Comparison of ENCODE assay signal across 8 cellular contexts in genomic region chr19:4139614-4140236, GRCh38. TPM values are rescaled to one million over a fixed set of nuclear protein-coding genes. Genes with fewer than 3 reads are reported as not detected.
A peak's percentile ranks its signal among the peaks of the same experiment; 100 is the strongest.
DNase-seq lines count a peak whose midpoint lies in the region; ATAC-seq and TF ChIP-seq lines count a peak whose summit lies in the region.

No MANE protein-coding gene starts in this region.

- H3K27me3 Mint-ChIP-seq in CD14-positive monocyte (ENCODE audit: low read depth in 3 of 3) (peaks cover 4 to 26% (median 12%) of the 10 kb centered on the region in 3 donors), neural crest cell (ENCODE audit: low read depth) (peaks cover 23% of the 10 kb centered on the region)
- peaks cover 8% of the 10 kb centered on the region for H3K27me3 Mint-ChIP-seq in stimulated activated naive CD8-positive, alpha-beta T cell treated with anti-CD3 and anti-CD28 coated beads, Interleukin-15, Interleukin-2, amounts not matched to agents 100 ng/mL and 50 ng/mL, for 24 hours

- TF ChIP-seq CTCF in CD14-positive monocyte (IDR thresholded peaks at IDR 0.05) (peak; percentile 77), PC-3 (conservative IDR thresholded peaks at IDR 0.05; ENCODE audit: low read depth, low read length) (peak; percentile 73), neural crest cell (conservative IDR thresholded peaks at IDR 0.05) (peak; percentile 73)

- no TSS peak for BruUV-seq in PC-3 (replicated peaks; lab: Mats Ljungman, UMichigan)

- H3K9me2 ChIP-seq in PC-3 (replicated peaks; ENCODE audit: low read length), result no peaks in the 10 kb centered on the region

- H3K4me3 ChIP-seq in PC-3 (ENCODE audit: low read length), result 0 out of 2 replicates have a peak overlapping the region, but pooled peaks have one; percentile 21

- H3K27me3 ChIP-seq in PC-3 (ENCODE audit: low read length), result no peaks in the 10 kb centered on the region

- H3K36me3 ChIP-seq in PC-3 (ENCODE audit: low read depth, low read length), result no peaks in the 10 kb centered on the region

- H3K9me3 ChIP-seq in PC-3 (ENCODE audit: low read length), result no peaks in the 10 kb centered on the region

- H3F3A ChIP-seq in PC-3 (ENCODE audit: low read length, unreplicated experiment), result no peaks in the 10 kb centered on the region

- CTCF ChIA-PET in HEK293T (lab: Yijun Ruan, JAX), result interaction anchor here (0.6 to 1.6 kb wide), 13 partner anchors 9 to 65 kb away, joined by 3 to 18 read pairs (median 3); no protein-coding TSS in a partner anchor
- CTCF ChIA-PET in PC-3 (lab: Charles Lee), result interaction anchor here (0.7 to 0.9 kb wide), 2 partner anchors 9 to 35 kb away, joined by 3 to 4 read pairs; no protein-coding TSS in a partner anchor

- no peak overlapping the region for H3K4me3 Mint-ChIP-seq in CD14-positive monocyte
- H3K4me3 Mint-ChIP-seq in neural crest cell, result no peak overlapping the region
- H3K4me3 Mint-ChIP-seq in stimulated activated naive CD8-positive, alpha-beta T cell treated with anti-CD3 and anti-CD28 coated beads, Interleukin-15, Interleukin-2, amounts not matched to agents 100 ng/mL and 50 ng/mL, for 24 hours, result peak overlapping the region; percentile 37

- intact Hi-C loops in CD14-positive monocyte (cut with micrococcal nuclease) (loop anchor here in 1 of 2 donors (2.0 kb wide), 1 partner anchor 153 kb away; no protein-coding TSS in a partner anchor), PC-3 (cut with micrococcal nuclease) (loop anchor here (5.0 kb wide), 1 partner anchor 48 kb away; no protein-coding TSS in a partner anchor)

- DNase-seq in CD14-positive monocyte (ENCODE audit: low spot score), result peak; percentile 80
- peak; percentile 91 for DNase-seq in HEK293T (ENCODE audit: extremely low spot score)
- peak; percentile 71 for DNase-seq in PC-3
- DNase-seq in activated T-cell treated with anti-CD3 and anti-CD28 coated beads for 4 hours, result peak; percentile 90
- peak; percentile 29 for DNase-seq in fibroblast of gingiva (ENCODE audit: low read depth)
- peak; percentile 87 for DNase-seq in neural crest cell (ENCODE audit: low read depth, low spot score)

- H3K36me3 Mint-ChIP-seq in CD14-positive monocyte (no peaks in the 10 kb centered on the region), neural crest cell (ENCODE audit: low read depth) (no peaks in the 10 kb centered on the region)
- no peaks in the 10 kb centered on the region for H3K36me3 Mint-ChIP-seq in stimulated activated naive CD8-positive, alpha-beta T cell treated with anti-CD3 and anti-CD28 coated beads, Interleukin-15, Interleukin-2, amounts not matched to agents 100 ng/mL and 50 ng/mL, for 24 hours (ENCODE audit: low read depth)

- peak; percentile 84 for ATAC-seq in PC-3
- ATAC-seq in HG03159 (IDR thresholded peaks at IDR 0.05; ENCODE audit: unreplicated experiment), result no peak

- no peak overlapping the region for H3K27ac ChIP-seq in PC-3 (ENCODE audit: low read length)

- POLR2A ChIA-PET in HEK293T (lab: Yijun Ruan, JAX), result interaction anchor here (1.1 to 1.4 kb wide), 3 partner anchors 15 to 155 kb away, joined by 3 to 4 read pairs (median 4); partner anchors contain the start of gene EEF2
- POLR2A ChIA-PET in PC-3 (lab: Charles Lee; ENCODE audit: unreplicated experiment), result no interaction called here

- H3K9me3 Mint-ChIP-seq in CD14-positive monocyte, result peaks cover 0 to 4% (median 0%) of the 10 kb centered on the region in 7 donors
- H3K9me3 Mint-ChIP-seq in neural crest cell, result no peaks in the 10 kb centered on the region
- no peaks in the 10 kb centered on the region for H3K9me3 Mint-ChIP-seq in stimulated activated naive CD8-positive, alpha-beta T cell treated with anti-CD3 and anti-CD28 coated beads, Interleukin-15, Interleukin-2, amounts not matched to agents 100 ng/mL and 50 ng/mL, for 24 hours

- peaks cover 3% of the 10 kb centered on the region for H3K4me1 ChIP-seq in PC-3 (ENCODE audit: insufficient read depth, low read length)

- no peaks in the 10 kb centered on the region for H4K20me1 ChIP-seq in PC-3 (ENCODE audit: low read length)

- no peak overlapping the region for H2AFZ ChIP-seq in PC-3 (ENCODE audit: low read length)

- H3K4me2 ChIP-seq in PC-3 (ENCODE audit: low read length), result peak overlapping the region; percentile 62

- no peaks in the 10 kb centered on the region for H3K79me2 ChIP-seq in PC-3 (ENCODE audit: low read length)

- H3K27ac Mint-ChIP-seq in CD14-positive monocyte (peak overlapping the region in 2 of 7 donors; percentile 1 to 44), neural crest cell (ENCODE audit: unreplicated experiment) (no peak overlapping the region)
- no peak overlapping the region for H3K27ac Mint-ChIP-seq in stimulated activated naive CD8-positive, alpha-beta T cell treated with anti-CD3 and anti-CD28 coated beads, Interleukin-15, Interleukin-2, amounts not matched to agents 100 ng/mL and 50 ng/mL, for 24 hours

- no peak overlapping the region for H3K9ac ChIP-seq in PC-3 (ENCODE audit: low read length)

- H3K4me1 Mint-ChIP-seq in CD14-positive monocyte (peaks cover 10% of the 10 kb centered on the region), neural crest cell (peaks cover 8% of the 10 kb centered on the region)
- H3K4me1 Mint-ChIP-seq in stimulated activated naive CD8-positive, alpha-beta T cell treated with anti-CD3 and anti-CD28 coated beads, Interleukin-15, Interleukin-2, amounts not matched to agents 100 ng/mL and 50 ng/mL, for 24 hours (ENCODE audit: low read depth), result peaks cover 12% of the 10 kb centered on the region

TF ChIP-seq in HEK293T, 16 proteins besides CTCF, POLR2A, EP300 and RAD21:
- TF ChIP-seq FOXM1 (IDR thresholded peaks at IDR 0.05; ENCODE audit: borderline replicate concordance), result no peak
- no peak for TF ChIP-seq L3MBTL2 (conservative IDR thresholded peaks at IDR 0.05)
- no peak for TF ChIP-seq LEF1 (IDR thresholded peaks at IDR 0.05; ENCODE audit: borderline replicate concordance)
- TF ChIP-seq HDGF (IDR thresholded peaks at IDR 0.05; ENCODE audit: borderline replicate concordance), result no peak
- TF ChIP-seq SUZ12 (IDR thresholded peaks at IDR 0.05), result no peak
- no peak for TF ChIP-seq FOXA1 (IDR thresholded peaks at IDR 0.05)
- TF ChIP-seq FOXK2 (IDR thresholded peaks at IDR 0.05), result no peak
TF ChIP-seq in HEK293T: peak in this region for 0.

RNA-seq across cellular contexts. Expression of gene CREB3L3, which starts 13.7 kb away (rescaled TPM):
- polyA plus RNA-seq in CD14-positive monocyte, result not detected
- total RNA-seq in PC-3 (2014; rRNA removed), result not detected in 2 replicates
- total RNA-seq in neural crest cell, result not detected in 2 replicates

RNA-seq across cellular contexts. Expression of gene MAP2K2, which starts 15.8 kb away (rescaled TPM):
- polyA plus RNA-seq in CD14-positive monocyte, result 10 to 100 TPM; 30.5 to 40.2 TPM
- total RNA-seq in PC-3 (2014; rRNA removed) (229 and 360 TPM in 2 replicates), neural crest cell (171 and 178 TPM in 2 replicates)

RNA-seq across cellular contexts. Expression of gene SIRT6, which starts 42.6 kb away (rescaled TPM):
- 1 to 10 TPM in 1 of 2 donors, under 1 TPM in 1; 0.57 to 1.2 TPM for polyA plus RNA-seq in CD14-positive monocyte
- total RNA-seq in PC-3 (2014; rRNA removed) (18.0 and 20.8 TPM in 2 replicates), neural crest cell (33.9 and 34.8 TPM in 2 replicates)

RNA-seq across cellular contexts. Expression of gene ANKRD24, which starts 42.8 kb away (rescaled TPM):
- under 1 TPM in 1 of 2 donors, not detected in 1; 0.07 TPM for polyA plus RNA-seq in CD14-positive monocyte
- 0.33 and 0.63 TPM in 2 replicates for total RNA-seq in PC-3 (2014; rRNA removed)
- total RNA-seq in neural crest cell, result 0.19 and 0.27 TPM in 2 replicates

Comparison
In these comparisons a context has a peak if more than half of its experiments do, and no peak if none do; other contexts are left out.
1. DNase-seq: peak in every context shown above with its lines; median percentile 91 in HEK293T; 90 in activated T-cell treated with anti-CD3 and anti-CD28 coated beads for 4 hours; 87 in neural crest cell; 80 in CD14-positive monocyte; 71 in PC-3; 29 in fibroblast of gingiva.